In genomic region chr2:233234996-233235395, GRCh38 we compare ENCODE assay signal across 23 cellular contexts. TPM values are rescaled to one million over a fixed set of nuclear protein-coding genes. Genes with fewer than 3 reads are reported as not detected.
DNase-seq lines count a peak whose midpoint lies in the region; ATAC-seq, FAIRE-seq and TF ChIP-seq lines count a peak whose summit lies in the region.
"Had no signal": no experiment of that assay in that cellular context is flagged by ENCODE, and none has a peak within 500 bp of the region (broad histone marks: within the 10 kb centered on the region; RNA-seq: fewer than 3 reads in every experiment).

No MANE protein-coding gene starts in this region.

- no peak for FAIRE-seq in frontal cortex (lab: Jason Lieb, UNC)
- FAIRE-seq: GM12891, H1 had no signal

- CTCF ChIA-PET in activated CD4-positive, alpha-beta T cell treated with anti-CD3 and anti-CD28 coated beads, Interleukin-2, amount 10 ng/mL, durations not matched to agents 7 days and 5 days (lab: Charles Lee): interaction anchor here (0.7 to 1.4 kb wide), 5 partner anchors 12 to 87 kb away, joined by 3 to 4 read pairs (median 4); no protein-coding TSS in a partner anchor

- DNase-seq in activated CD4-positive, alpha-beta T cell treated with anti-CD3 and anti-CD28 coated beads, Interleukin-2, amount 10 ng/mL, durations not matched to agents 7 days and 5 days: no peak
- DNase-seq in activated CD4-positive, alpha-beta T cell treated with anti-CD3 and anti-CD28 coated beads for 48 hours: no peak
- DNase-seq in T-helper 17 cell: no peak
- DNase-seq in activated T-helper 2 cell treated with anti-CD3 and anti-CD28 coated beads, Interferon-gamma antibody, Interleukin-2, Interleukin-4, amounts not matched to agents 10 μg/mL and 5 μg/mL and 100 μg/mL, durations not matched to agents 14 hours and 24 hours and 36 hours (ENCODE audit: low spot score): no peak
- DNase-seq in natural killer cell: no peak
- DNase-seq in activated CD4-positive, CD25-positive, alpha-beta regulatory T cell (lab: John Stamatoyannopoulos, UW): no peak
- DNase-seq in stimulated activated naive B cell treated with anti-CD40 and anti-IgM and Interleukin-4, amounts not matched to agents 10 μg/mL and 1 μg/mL and 100 μg/mL, for 72 hours: no peak
- DNase-seq in frontal cortex (ENCODE audit: low spot score in 2 of 2): no peak
- DNase-seq: Calu3, DMS79 treated with DMSO at 0.1 percent for 48 hours, GF-D8, MM.1S, NCI-H1694, NCI-H2029 treated with DMSO at 0.1 percent for 48 hours, NCI-H226, NCI-H510A, NCI-H69, Right ventricle myocardium superior, RPMI8226 had no signal

- H3K9me3 ChIP-seq in T-helper 17 cell (ENCODE audit: control insufficient read depth, low read length, poor library complexity, severe bottlenecking): no peaks in the 10 kb centered on the region

- POLR2A ChIA-PET in activated CD4-positive, alpha-beta T cell treated with anti-CD3 and anti-CD28 coated beads, Interleukin-2, amount 10 ng/mL, durations not matched to agents 7 days and 5 days (lab: Charles Lee): no interaction called here

- H3K27me3 Mint-ChIP-seq in activated CD4-positive, alpha-beta T cell treated with anti-CD3 and anti-CD28 coated beads, Interleukin-2, amount 10 ng/mL, durations not matched to agents 7 days and 5 days: no peaks in the 10 kb centered on the region
- H3K27me3 Mint-ChIP-seq in T-helper 17 cell (no peaks in the 10 kb centered on the region), natural killer cell (ENCODE audit: low read depth in 2 of 2) (no peaks in the 10 kb centered on the region)
- no peaks in the 10 kb centered on the region for H3K27me3 Mint-ChIP-seq in activated T-helper 2 cell treated with anti-CD3 and anti-CD28 coated beads, Interferon-gamma antibody, Interleukin-2, Interleukin-4, amounts not matched to agents 10 μg/mL and 5 μg/mL and 100 μg/mL, durations not matched to agents 14 hours and 24 hours and 36 hours (ENCODE audit: low read depth)
- no peaks in the 10 kb centered on the region for H3K27me3 Mint-ChIP-seq in stimulated activated naive B cell treated with anti-CD40 and anti-IgM and Interleukin-4, amounts not matched to agents 10 μg/mL and 1 μg/mL and 100 μg/mL, for 72 hours
- H3K27me3 Mint-ChIP-seq: IgD-negative memory B cell had no signal

- intact Hi-C loops in activated T-helper 2 cell treated with anti-CD3 and anti-CD28 coated beads, Interferon-gamma antibody, Interleukin-2, Interleukin-4, amounts not matched to agents 10 μg/mL and 5 μg/mL and 100 μg/mL, durations not matched to agents 14 hours and 24 hours and 36 hours (cut with micrococcal nuclease): loop anchor here (1.0 to 2.0 kb wide), 4 partner anchors 8 to 174 kb away; partner anchors contain the start of gene INPP5D
- intact Hi-C loops in natural killer cell (cut with micrococcal nuclease): loop anchor here (5.0 kb wide), 1 partner anchor 68 kb away; no protein-coding TSS in a partner anchor

- peaks cover 67% of the 10 kb centered on the region for H3K4me1 Mint-ChIP-seq in activated CD4-positive, alpha-beta T cell treated with anti-CD3 and anti-CD28 coated beads, Interleukin-2, amount 10 ng/mL, durations not matched to agents 7 days and 5 days
- peaks cover 40% of the 10 kb centered on the region for H3K4me1 Mint-ChIP-seq in T-helper 17 cell
- H3K4me1 Mint-ChIP-seq in activated T-helper 2 cell treated with anti-CD3 and anti-CD28 coated beads, Interferon-gamma antibody, Interleukin-2, Interleukin-4, amounts not matched to agents 10 μg/mL and 5 μg/mL and 100 μg/mL, durations not matched to agents 14 hours and 24 hours and 36 hours (ENCODE audit: low read depth): peaks cover 67% of the 10 kb centered on the region
- H3K4me1 Mint-ChIP-seq in natural killer cell: peaks cover 48 to 71% of the 10 kb centered on the region in 2 donors
- H3K4me1 Mint-ChIP-seq in stimulated activated naive B cell treated with anti-CD40 and anti-IgM and Interleukin-4, amounts not matched to agents 10 μg/mL and 1 μg/mL and 100 μg/mL, for 72 hours: peaks cover 4 to 22% of the 10 kb centered on the region in 2 donors

- H3K36me3 Mint-ChIP-seq in activated CD4-positive, alpha-beta T cell treated with anti-CD3 and anti-CD28 coated beads, Interleukin-2, amount 10 ng/mL, durations not matched to agents 7 days and 5 days (ENCODE audit: low read depth): peaks cover 17% of the 10 kb centered on the region
- H3K36me3 Mint-ChIP-seq in T-helper 17 cell (ENCODE audit: low read depth): peaks cover 3% of the 10 kb centered on the region
- H3K36me3 Mint-ChIP-seq in activated T-helper 2 cell treated with anti-CD3 and anti-CD28 coated beads, Interferon-gamma antibody, Interleukin-2, Interleukin-4, amounts not matched to agents 10 μg/mL and 5 μg/mL and 100 μg/mL, durations not matched to agents 14 hours and 24 hours and 36 hours (ENCODE audit: low read depth): peaks cover 20% of the 10 kb centered on the region
- H3K36me3 Mint-ChIP-seq in natural killer cell: no peaks in the 10 kb centered on the region
- peaks cover 0 to 2% of the 10 kb centered on the region in 2 donors for H3K36me3 Mint-ChIP-seq in stimulated activated naive B cell treated with anti-CD40 and anti-IgM and Interleukin-4, amounts not matched to agents 10 μg/mL and 1 μg/mL and 100 μg/mL, for 72 hours
- H3K36me3 Mint-ChIP-seq: IgD-negative memory B cell had no signal

- peak overlapping the region; percentile 86 for H3K27ac Mint-ChIP-seq in activated CD4-positive, alpha-beta T cell treated with anti-CD3 and anti-CD28 coated beads, Interleukin-2, amount 10 ng/mL, durations not matched to agents 7 days and 5 days
- H3K27ac Mint-ChIP-seq in T-helper 17 cell (peak overlapping the region; percentile 27), natural killer cell (peak overlapping the region; percentile 70 to 75)
- H3K27ac Mint-ChIP-seq in activated T-helper 2 cell treated with anti-CD3 and anti-CD28 coated beads, Interferon-gamma antibody, Interleukin-2, Interleukin-4, amounts not matched to agents 10 μg/mL and 5 μg/mL and 100 μg/mL, durations not matched to agents 14 hours and 24 hours and 36 hours: peak overlapping the region; percentile 64
- H3K27ac Mint-ChIP-seq in stimulated activated naive B cell treated with anti-CD40 and anti-IgM and Interleukin-4, amounts not matched to agents 10 μg/mL and 1 μg/mL and 100 μg/mL, for 72 hours: no peak overlapping the region
- H3K27ac Mint-ChIP-seq: IgD-negative memory B cell had no signal

- no peak for TF ChIP-seq CTCF in natural killer cell (IDR thresholded peaks at IDR 0.05)

- no peak overlapping the region for H3K4me3 Mint-ChIP-seq in activated CD4-positive, alpha-beta T cell treated with anti-CD3 and anti-CD28 coated beads, Interleukin-2, amount 10 ng/mL, durations not matched to agents 7 days and 5 days
- no peak overlapping the region for H3K4me3 Mint-ChIP-seq in T-helper 17 cell
- H3K4me3 Mint-ChIP-seq in activated T-helper 2 cell treated with anti-CD3 and anti-CD28 coated beads, Interferon-gamma antibody, Interleukin-2, Interleukin-4, amounts not matched to agents 10 μg/mL and 5 μg/mL and 100 μg/mL, durations not matched to agents 14 hours and 24 hours and 36 hours (ENCODE audit: low read depth): no peak overlapping the region
- peak overlapping the region; percentile 40 for H3K4me3 Mint-ChIP-seq in natural killer cell
- H3K4me3 Mint-ChIP-seq in stimulated activated naive B cell treated with anti-CD40 and anti-IgM and Interleukin-4, amounts not matched to agents 10 μg/mL and 1 μg/mL and 100 μg/mL, for 72 hours: no peak overlapping the region
- H3K4me3 Mint-ChIP-seq: IgD-negative memory B cell had no signal

- ATAC-seq in T-helper 17 cell: no peak
- ATAC-seq in natural killer cell: no peak
- ATAC-seq in stimulated activated naive B cell treated with anti-CD40 and anti-IgM and Interleukin-4, amounts not matched to agents 10 μg/mL and 1 μg/mL and 100 μg/mL, for 72 hours (replicated peaks): no peak
- ATAC-seq: HCT116 had no signal

- H3K9me3 Mint-ChIP-seq in activated CD4-positive, alpha-beta T cell treated with anti-CD3 and anti-CD28 coated beads, Interleukin-2, amount 10 ng/mL, durations not matched to agents 7 days and 5 days: peaks cover 2% of the 10 kb centered on the region
- peaks cover 19% of the 10 kb centered on the region for H3K9me3 Mint-ChIP-seq in activated T-helper 2 cell treated with anti-CD3 and anti-CD28 coated beads, Interferon-gamma antibody, Interleukin-2, Interleukin-4, amounts not matched to agents 10 μg/mL and 5 μg/mL and 100 μg/mL, durations not matched to agents 14 hours and 24 hours and 36 hours
- peaks cover 2 to 3% of the 10 kb centered on the region in 2 donors for H3K9me3 Mint-ChIP-seq in natural killer cell
- peaks cover 0 to 1% of the 10 kb centered on the region in 2 donors for H3K9me3 Mint-ChIP-seq in stimulated activated naive B cell treated with anti-CD40 and anti-IgM and Interleukin-4, amounts not matched to agents 10 μg/mL and 1 μg/mL and 100 μg/mL, for 72 hours

RNA-seq across cellular contexts. Expression of gene ATG16L1, which starts 16.5 kb away (rescaled TPM):
- 10 to 100 TPM; 52.6 to 55.4 TPM for total RNA-seq in activated CD4-positive, alpha-beta T cell treated with anti-CD3 and anti-CD28 coated beads, Interleukin-2, amount 10 ng/mL, durations not matched to agents 7 days and 5 days
- 100 to 1,000 TPM in 1 of 2 donors, 10 to 100 TPM in 1; 87.3 to 115 TPM for total RNA-seq in T-helper 17 cell
- 33.5 and 35.5 TPM in 2 replicates for total RNA-seq in activated T-helper 2 cell treated with anti-CD3 and anti-CD28 coated beads, Interferon-gamma antibody, Interleukin-2, Interleukin-4, amounts not matched to agents 10 μg/mL and 5 μg/mL and 100 μg/mL, durations not matched to agents 14 hours and 24 hours and 36 hours
- 100 to 1,000 TPM; 106 to 142 (median 117) TPM for total RNA-seq in natural killer cell
- 35.9 TPM for total RNA-seq in frontal cortex
